16 cellular contexts compared by ENCODE assay signal in the genomic region with DNA sequence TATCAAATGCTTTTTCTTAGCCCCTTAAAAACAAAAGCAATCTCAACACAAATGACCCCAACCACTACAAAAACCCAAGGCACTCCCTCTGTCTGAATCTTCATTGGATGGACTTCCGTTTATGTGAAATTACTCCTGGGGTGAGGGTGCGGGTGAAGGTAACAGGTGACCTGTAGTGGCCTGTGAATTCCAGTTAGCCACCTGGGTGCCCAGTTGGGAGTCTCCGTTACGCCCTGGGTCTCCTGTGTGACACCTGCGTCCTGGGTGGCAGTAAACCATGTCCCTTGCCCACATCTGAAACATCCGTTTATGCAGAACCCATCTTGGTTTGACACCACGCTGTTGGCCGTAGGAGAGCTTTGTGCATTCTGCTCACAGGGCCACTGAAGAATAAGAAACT.
"Had no signal": no experiment of that assay in that cellular context is flagged by ENCODE, and none has a peak within 500 bp of the region (broad histone marks: within the 10 kb centered on the region; RNA-seq: fewer than 3 reads in every experiment).

No MANE protein-coding gene starts in this region.

- H3K4me1 ChIP-seq: adrenal gland, ascending aorta, esophagus muscularis mucosa, prostate gland, right atrium auricular region had no signal

- H3K9me3 ChIP-seq: adrenal gland, ascending aorta, esophagus muscularis mucosa, prostate gland, right atrium auricular region had no signal

- H3K27ac ChIP-seq: adrenal gland, ascending aorta, brain microvascular endothelial cell, esophagus muscularis mucosa, prostate gland, right atrium auricular region had no signal

- DNase-seq: activated CD4-positive, alpha-beta T cell treated with anti-CD3 and anti-CD28 coated beads for 1 hour; activated CD4-positive, alpha-beta T cell treated with anti-CD3 and anti-CD28 coated beads, Interleukin-2, amount 50 U/mL, for 1 hour; activated CD8-positive, alpha-beta T cell treated with anti-CD3 and anti-CD28 coated beads, Interleukin-2, amount 10 ng/mL, durations not matched to agents 7 days and 5 days; activated naive CD4-positive, alpha-beta T cell; adrenal gland; brain microvascular endothelial cell; central memory CD4-positive, alpha-beta T cell; stimulated activated CD4-positive, alpha-beta T cell treated with anti-CD3 and anti-CD28 coated beads, Interleukin-4, amount 100 ng/mL, for 4 hours; stimulated activated naive CD8-positive, alpha-beta T cell treated with anti-CD3 and anti-CD28 coated beads, Interleukin-15, Interleukin-2, amounts not matched to agents 100 U/mL and 50 U/mL, for 24 hours had no signal

- H3K36me3 ChIP-seq: adrenal gland, ascending aorta, brain microvascular endothelial cell, esophagus muscularis mucosa, prostate gland, right atrium auricular region had no signal

- H3K27me3 ChIP-seq: adrenal gland, ascending aorta, brain microvascular endothelial cell, right atrium auricular region had no signal

- H3K4me3 ChIP-seq: adrenal gland, ascending aorta, esophagus muscularis mucosa, prostate gland, right atrium auricular region had no signal

- H3K27ac Mint-ChIP-seq: activated CD8-positive, alpha-beta T cell treated with anti-CD3 and anti-CD28 coated beads, Interleukin-2, amount 10 ng/mL, durations not matched to agents 7 days and 5 days had no signal

- H3K4me3 Mint-ChIP-seq: activated CD8-positive, alpha-beta T cell treated with anti-CD3 and anti-CD28 coated beads, Interleukin-2, amount 10 ng/mL, durations not matched to agents 7 days and 5 days; activated naive CD8-positive, alpha-beta T cell; activated T-helper 1 cell treated with anti-CD3 and anti-CD28 coated beads, Interleukin-12 subunit alpha, Interleukin-12 subunit beta, Interleukin-2, Interleukin-4 antibody, amounts not matched to agents 30 ng/mL and 10 ng/mL and 1 ng/mL, durations not matched to agents 14 hours and 24 hours and 36 hours; T-helper 2 cell treated with Interferon-gamma antibody and Interleukin-4, amounts not matched to agents 5 μg/mL and 100 μg/mL, for 36 hours had no signal

- H3K27me3 Mint-ChIP-seq: activated naive CD8-positive, alpha-beta T cell had no signal

- H3K36me3 Mint-ChIP-seq: activated naive CD8-positive, alpha-beta T cell had no signal

- H3K9me3 Mint-ChIP-seq: activated T-helper 1 cell treated with anti-CD3 and anti-CD28 coated beads, Interleukin-12 subunit alpha, Interleukin-12 subunit beta, Interleukin-2, Interleukin-4 antibody, amounts not matched to agents 30 ng/mL and 10 ng/mL and 1 ng/mL, durations not matched to agents 14 hours and 24 hours and 36 hours; T-helper 2 cell treated with Interferon-gamma antibody and Interleukin-4, amounts not matched to agents 5 μg/mL and 100 μg/mL, for 36 hours had no signal
